26 cellular contexts compared by ENCODE assay signal in genomic region chr20:54984104-54984448, GRCh38.
"Had no signal": no experiment of that assay in that cellular context is flagged by ENCODE, and none has a peak within 500 bp of the region (broad histone marks: within the 10 kb centered on the region; RNA-seq: fewer than 3 reads in every experiment).

No MANE protein-coding gene starts in this region.

- H3K4me1 ChIP-seq: gastroesophageal sphincter, right lobe of liver, testis had no signal

- H3K4me3 ChIP-seq: gastroesophageal sphincter, neural progenitor cell, right lobe of liver, testis, transverse colon had no signal

- H3K27ac ChIP-seq: gastroesophageal sphincter, neural progenitor cell, right lobe of liver, testis had no signal

- H3K36me3 ChIP-seq: gastroesophageal sphincter, neural progenitor cell, right lobe of liver, transverse colon had no signal

- H3K27me3 ChIP-seq: gastroesophageal sphincter, neural progenitor cell, right lobe of liver, testis, transverse colon had no signal

- DNase-seq: activated CD4-positive, alpha-beta memory T cell treated with anti-CD3 and anti-CD28 coated beads for 36 hours; activated CD4-positive, alpha-beta T cell treated with anti-CD3 and anti-CD28 coated beads, Interleukin-2, amount 10 ng/mL, durations not matched to agents 24 days and 14 days; activated CD4-positive, CD25-positive, alpha-beta regulatory T cell treated with anti-CD3 and anti-CD28 coated beads, Interleukin-2, amount 50 U/mL, for 72 hours; activated gamma-delta T cell treated with Interleukin-2 at 50 U/mL for 16 hours; activated naive CD4-positive, alpha-beta T cell treated with anti-CD3 and anti-CD28 coated beads, Interleukin-2, amount 50 U/mL, for 16 hours; activated T-cell treated with anti-CD3 and anti-CD28 coated beads, Interleukin-2, amount 50 U/mL, for 4 hours; amniotic stem cell; caudate nucleus; cortex of kidney; effector memory CD8-positive, alpha-beta T cell; head of caudate nucleus; hypothalamus; immature natural killer cell; kidney; midbrain; naive thymus-derived CD4-positive, alpha-beta T cell; posterior cingulate gyrus; right lobe of liver; stimulated activated CD4-positive, alpha-beta T cell treated with anti-CD3 and anti-CD28 coated beads, Interleukin-4, amount 100 ng/mL, for 1 hour; stimulated activated naive CD8-positive, alpha-beta T cell treated with anti-CD3 and anti-CD28 coated beads, Interleukin-15, Interleukin-2, amounts not matched to agents 100 U/mL and 50 U/mL, for 24 hours; T-helper 17 cell; T1000; testis; transverse colon had no signal
